13 cellular contexts compared by ENCODE assay signal in genomic region chr2:84947010-84947593, GRCh38. TPM values are rescaled to one million over a fixed set of nuclear protein-coding genes. Genes with fewer than 3 reads are reported as not detected.
A peak's percentile ranks its signal among the peaks of the same experiment; 100 is the strongest.
DNase-seq lines count a peak whose midpoint lies in the region; ATAC-seq and TF ChIP-seq lines count a peak whose summit lies in the region.
"Had no signal": no experiment of that assay in that cellular context is flagged by ENCODE, and none has a peak within 500 bp of the region (broad histone marks: within the 10 kb centered on the region; RNA-seq: fewer than 3 reads in every experiment).

No MANE protein-coding gene starts in this region.

- H3K27ac ChIP-seq in Panc1 (ENCODE audit: low read length): peak overlapping the region; percentile 90
- H3K27ac ChIP-seq in colonic mucosa: peak overlapping the region; percentile 81
- peak overlapping the region; percentile 94 for H3K27ac ChIP-seq in smooth muscle cell (ENCODE audit: low read depth)
- H3K27ac ChIP-seq in WERI-Rb-1: no peak overlapping the region
- H3K27ac ChIP-seq: gastroesophageal sphincter had no signal

- H3K4me1 ChIP-seq in Panc1 (ENCODE audit: control insufficient read depth, insufficient read depth, low read length) (peaks cover 18% of the 10 kb centered on the region), colonic mucosa (no peaks in the 10 kb centered on the region), smooth muscle cell (ENCODE audit: low read depth) (peaks cover 2% of the 10 kb centered on the region)
- H3K4me1 ChIP-seq: gastroesophageal sphincter had no signal

- POLR2A ChIA-PET in activated CD4-positive, alpha-beta T cell treated with anti-CD3 and anti-CD28 coated beads, Interleukin-2, amount 10 ng/mL, durations not matched to agents 7 days and 5 days (lab: Charles Lee): interaction anchor here (1.3 to 1.9 kb wide), 3 partner anchors 11 to 23 kb away, joined by 5 to 6 read pairs (median 6); no protein-coding TSS in a partner anchor
- POLR2A ChIA-PET in Panc1 (lab: Charles Lee): interaction anchor here (0.6 to 2.8 kb wide), 2 partner anchors 10 to 21 kb away, joined by 3 to 12 read pairs; no protein-coding TSS in a partner anchor

- no peaks in the 10 kb centered on the region for H3F3A ChIP-seq in smooth muscle cell (ENCODE audit: low read depth)

- H3K4me2 ChIP-seq in smooth muscle cell: no peak overlapping the region

- H3K9ac ChIP-seq in colonic mucosa (ENCODE audit: low read depth in 2 of 2, low read length in 2 of 2) (peak overlapping the region in 1 of 2 donors; percentile 1), smooth muscle cell (ENCODE audit: low read depth) (no peak overlapping the region)

- BruUV-seq in Panc1 (replicated peaks; lab: Mats Ljungman, UMichigan): no TSS peak

- H3K27me3 ChIP-seq in Panc1 (ENCODE audit: control insufficient read depth, insufficient read depth, low read length): no peaks in the 10 kb centered on the region
- no peaks in the 10 kb centered on the region for H3K27me3 ChIP-seq in colonic mucosa
- H3K27me3 ChIP-seq in smooth muscle cell (ENCODE audit: low read depth): no peaks in the 10 kb centered on the region
- H3K27me3 ChIP-seq in WERI-Rb-1 (ENCODE audit: insufficient read depth, low read depth, severe bottlenecking): no peaks in the 10 kb centered on the region
- H3K27me3 ChIP-seq: gastroesophageal sphincter, tibial nerve had no signal

- H3K4me3 ChIP-seq in Panc1 (ENCODE audit: low read depth in 2 of 2, low read length in 2 of 2): no peak overlapping the region; a peak in 1 of 4 replicates
- no peak overlapping the region for H3K4me3 ChIP-seq in colonic mucosa
- no peak overlapping the region for H3K4me3 ChIP-seq in smooth muscle cell
- no peak overlapping the region for H3K4me3 ChIP-seq in WERI-Rb-1 (ENCODE audit: low read depth, low read length)
- H3K4me3 ChIP-seq: gastroesophageal sphincter, tibial nerve had no signal

- H3K4me1 Mint-ChIP-seq in activated CD4-positive, alpha-beta T cell treated with anti-CD3 and anti-CD28 coated beads, Interleukin-2, amount 10 ng/mL, durations not matched to agents 7 days and 5 days: peaks cover 53% of the 10 kb centered on the region
- H3K4me1 Mint-ChIP-seq: nephron had no signal

- H3K9me3 Mint-ChIP-seq in activated CD4-positive, alpha-beta T cell treated with anti-CD3 and anti-CD28 coated beads, Interleukin-2, amount 10 ng/mL, durations not matched to agents 7 days and 5 days: no peaks in the 10 kb centered on the region
- H3K9me3 Mint-ChIP-seq: nephron had no signal

- H3K27me3 Mint-ChIP-seq in activated CD4-positive, alpha-beta T cell treated with anti-CD3 and anti-CD28 coated beads, Interleukin-2, amount 10 ng/mL, durations not matched to agents 7 days and 5 days: no peaks in the 10 kb centered on the region

- intact Hi-C loops in Panc1 (cut with micrococcal nuclease; ENCODE audit: unreplicated experiment) (no loop called here), colonic mucosa (cut with DNase I) (no loop called here)

- H3K4me3 Mint-ChIP-seq in activated CD4-positive, alpha-beta T cell treated with anti-CD3 and anti-CD28 coated beads, Interleukin-2, amount 10 ng/mL, durations not matched to agents 7 days and 5 days: peak overlapping the region; percentile 46
- H3K4me3 Mint-ChIP-seq: nephron had no signal

- in situ Hi-C loops in Panc1 (cut with HindIII; ENCODE audit: low pct_unique_long_range_greater_than_20kb, low sequenced_read_pairs): no loop called here

- H3K36me3 ChIP-seq in Panc1 (ENCODE audit: control insufficient read depth, insufficient read depth, low read length): no peaks in the 10 kb centered on the region
- H3K36me3 ChIP-seq in colonic mucosa: no peaks in the 10 kb centered on the region
- H3K36me3 ChIP-seq in smooth muscle cell (ENCODE audit: low read depth): no peaks in the 10 kb centered on the region
- H3K36me3 ChIP-seq in WERI-Rb-1: no peaks in the 10 kb centered on the region
- H3K36me3 ChIP-seq: gastroesophageal sphincter, tibial nerve had no signal

- TF ChIP-seq CTCF in Panc1 (IDR thresholded peaks at IDR 0.05): no peak
- no peak for TF ChIP-seq CTCF in colonic mucosa (IDR thresholded peaks at IDR 0.05)
- TF ChIP-seq CTCF in smooth muscle cell (IDR thresholded peaks at IDR 0.05; ENCODE audit: borderline replicate concordance, insufficient read depth, poor library complexity, severe bottlenecking): no peak
- TF ChIP-seq CTCF in WERI-Rb-1 (IDR thresholded peaks at IDR 0.05; ENCODE audit: low read depth, low read length): no peak

- H4K20me1 ChIP-seq in smooth muscle cell (ENCODE audit: low read depth): no peaks in the 10 kb centered on the region

- 93% methylated on average over 10 of the region's 10 CpGs for WGBS in smooth muscle cell (ENCODE audit: low lambda C conversion rate)

- CTCF ChIA-PET in activated CD4-positive, alpha-beta T cell treated with anti-CD3 and anti-CD28 coated beads, Interleukin-2, amount 10 ng/mL, durations not matched to agents 7 days and 5 days (lab: Charles Lee): interaction anchor here (0.6 to 15.1 kb wide), 10 partner anchors 9 to 1881 kb away, joined by 3 to 179 read pairs (median 5); no protein-coding TSS in a partner anchor
- CTCF ChIA-PET in Panc1 (lab: Charles Lee): interaction anchor here (0.5 kb wide), 1 partner anchor 8 kb away, joined by 5 read pairs; no protein-coding TSS in a partner anchor

- no peaks in the 10 kb centered on the region for H3K79me2 ChIP-seq in smooth muscle cell (ENCODE audit: low read depth)

- no peak overlapping the region for H2AFZ ChIP-seq in smooth muscle cell (ENCODE audit: low read depth)

- peak overlapping the region; percentile 92 for H3K27ac Mint-ChIP-seq in activated CD4-positive, alpha-beta T cell treated with anti-CD3 and anti-CD28 coated beads, Interleukin-2, amount 10 ng/mL, durations not matched to agents 7 days and 5 days
- H3K27ac Mint-ChIP-seq: nephron had no signal

- peaks cover 34% of the 10 kb centered on the region for H3K36me3 Mint-ChIP-seq in activated CD4-positive, alpha-beta T cell treated with anti-CD3 and anti-CD28 coated beads, Interleukin-2, amount 10 ng/mL, durations not matched to agents 7 days and 5 days (ENCODE audit: low read depth)

- ATAC-seq in Panc1 (no peak), HG03135 (IDR thresholded peaks at IDR 0.05; ENCODE audit: unreplicated experiment) (no peak)
- ATAC-seq: gastroesophageal sphincter had no signal

- DNase-seq in activated CD4-positive, alpha-beta T cell treated with anti-CD3 and anti-CD28 coated beads, Interleukin-2, amount 10 ng/mL, durations not matched to agents 7 days and 5 days: no peak
- no peak for DNase-seq in activated CD4-positive, alpha-beta T cell treated with anti-CD3 and anti-CD28 coated beads, Interleukin-2, amount 50 U/mL, for 1 hour
- DNase-seq in Panc1 (ENCODE audit: low read depth, low spot score) (no peak), colonic mucosa (no peak), smooth muscle cell (lab: John Stamatoyannopoulos, UW; ENCODE audit: unreplicated experiment) (no peak), WERI-Rb-1 (no peak), GM19238 (ENCODE audit: insufficient read length, low spot score) (no peak)
- DNase-seq: DMS79, NCI-H2171 had no signal

- H3K9me3 ChIP-seq in Panc1 (ENCODE audit: control insufficient read depth, insufficient read depth, low read depth, low read length): no peaks in the 10 kb centered on the region
- H3K9me3 ChIP-seq in colonic mucosa: no peaks in the 10 kb centered on the region
- no peaks in the 10 kb centered on the region for H3K9me3 ChIP-seq in smooth muscle cell (replicated peaks; ENCODE audit: low read depth)
- H3K9me3 ChIP-seq in WERI-Rb-1 (ENCODE audit: severe bottlenecking): no peaks in the 10 kb centered on the region
- H3K9me3 ChIP-seq: gastroesophageal sphincter, tibial nerve had no signal

RNA-seq across cellular contexts. Expression of gene KCMF1, which starts 23.9 kb away (rescaled TPM):
- 10 to 100 TPM; 74.7 to 75.7 TPM for total RNA-seq in activated CD4-positive, alpha-beta T cell treated with anti-CD3 and anti-CD28 coated beads, Interleukin-2, amount 10 ng/mL, durations not matched to agents 7 days and 5 days
- total RNA-seq in Panc1 (2021; ENCODE audit: unreplicated experiment): 163 TPM
- polyA plus RNA-seq in Panc1 (2012; ENCODE audit: insufficient read length): 73.4 TPM
- 100 to 1,000 TPM in 1 of 2 donors, 10 to 100 TPM in 1; 96.2 to 118 TPM for total RNA-seq in colonic mucosa
- 65.0 and 102 TPM in 2 replicates for total RNA-seq in smooth muscle cell
- 55.0 and 56.5 TPM in 2 replicates for polyA plus RNA-seq in smooth muscle cell

RNA-seq across cellular contexts. Expression of gene TMSB10, which starts 41.6 kb away (rescaled TPM):
- 1,000 to 10,000 TPM; 5,491 to 5,845 TPM for total RNA-seq in activated CD4-positive, alpha-beta T cell treated with anti-CD3 and anti-CD28 coated beads, Interleukin-2, amount 10 ng/mL, durations not matched to agents 7 days and 5 days
- total RNA-seq in Panc1 (2021; ENCODE audit: unreplicated experiment) (1,916 TPM), colonic mucosa (1,000 to 10,000 TPM; 2,226 to 3,150 TPM), smooth muscle cell (7,008 and 8,051 TPM in 2 replicates)
- polyA plus RNA-seq in Panc1 (2012; ENCODE audit: insufficient read length): 3,818 TPM
- 5,467 and 5,517 TPM in 2 replicates for polyA plus RNA-seq in smooth muscle cell
